In the genomic region with DNA sequence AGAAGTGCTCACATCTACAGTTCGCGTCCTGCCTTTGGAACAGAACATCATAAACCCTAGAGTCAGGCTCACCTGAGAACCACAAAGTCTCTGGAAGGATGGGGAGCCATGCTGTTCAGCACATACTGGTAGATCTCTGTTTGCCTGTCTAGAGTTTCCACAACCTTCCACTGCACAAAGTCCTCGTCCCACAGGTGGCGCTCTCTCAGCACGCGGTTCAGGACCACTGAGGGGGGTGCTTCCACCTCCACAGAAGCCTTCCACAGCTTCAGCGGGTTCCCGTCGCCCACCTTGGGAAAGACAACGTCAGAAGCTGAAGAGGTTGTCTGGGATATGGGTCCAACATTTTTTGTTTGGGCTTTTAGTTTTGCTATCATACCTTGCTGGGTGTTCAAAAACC, we compare ENCODE assay signal across 11 cellular contexts.
DNase-seq lines count a peak whose midpoint lies in the region; ATAC-seq and TF ChIP-seq lines count a peak whose summit lies in the region.
"Had no signal": no experiment of that assay in that cellular context is flagged by ENCODE, and none has a peak within 500 bp of the region (broad histone marks: within the 10 kb centered on the region; RNA-seq: fewer than 3 reads in every experiment).

No MANE protein-coding gene starts in this region.

- H3K9me3 ChIP-seq in adipocyte (ENCODE audit: control insufficient read depth, low read length), result no peaks in the 10 kb centered on the region
- no peaks in the 10 kb centered on the region for H3K9me3 ChIP-seq in CD4-positive, alpha-beta T cell (ENCODE audit: control insufficient read depth, low read length)
- H3K9me3 ChIP-seq: mucosa of descending colon had no signal

- no peak overlapping the region for H3K56ac ChIP-seq in mesendoderm (ENCODE audit: low read length)

- H3K27me3 ChIP-seq in adipocyte (replicated peaks; ENCODE audit: control insufficient read depth, insufficient read depth, low read length) (no peaks in the 10 kb centered on the region), mesendoderm (ENCODE audit: insufficient read depth, low read length, poor library complexity) (no peaks in the 10 kb centered on the region)
- H3K27me3 ChIP-seq in CD4-positive, alpha-beta T cell (ENCODE audit: control insufficient read depth, insufficient read depth, low read length), result no peaks in the 10 kb centered on the region

- POLR2A ChIA-PET in CD4-positive, alpha-beta T cell (lab: Charles Lee), result no interaction called here

- H4K5ac ChIP-seq in mesendoderm (ENCODE audit: low read length), result no peak overlapping the region

- no peaks in the 10 kb centered on the region for H3K79me1 ChIP-seq in mesendoderm (ENCODE audit: low read length)

- H3K9me3 Mint-ChIP-seq in CD4-positive, alpha-beta T cell, result no peaks in the 10 kb centered on the region
- H3K9me3 Mint-ChIP-seq: central memory CD8-positive, alpha-beta T cell had no signal

- H3K36me3 ChIP-seq in adipocyte (ENCODE audit: control insufficient read depth, insufficient read depth, low read length, severe bottlenecking) (peaks cover 61% of the 10 kb centered on the region), mesendoderm (ENCODE audit: control insufficient read depth, insufficient read depth, low read length) (no peaks in the 10 kb centered on the region)

- H3K36me3 Mint-ChIP-seq in CD4-positive, alpha-beta T cell (ENCODE audit: low read depth), result no peaks in the 10 kb centered on the region

- no peaks in the 10 kb centered on the region for H3K79me2 ChIP-seq in mesendoderm (ENCODE audit: control insufficient read depth, insufficient read depth, low read length)

- WGBS in mesendoderm (ENCODE audit: extremely low coverage, insufficient coverage, low lambda C conversion rate), result no CpG with 5 or more reads among the region's 10 CpGs

- H3K9ac ChIP-seq in adipocyte (ENCODE audit: low read length) (peak overlapping the region; percentile 31), mesendoderm (ENCODE audit: low read length) (no peak overlapping the region)

- H3K4me1 ChIP-seq in adipocyte (ENCODE audit: control insufficient read depth, insufficient read depth, low read length) (peaks cover 42% of the 10 kb centered on the region), mesendoderm (ENCODE audit: control insufficient read depth, low read depth, low read length) (no peaks in the 10 kb centered on the region)

- ATAC-seq in GM21529 (IDR thresholded peaks at IDR 0.05; ENCODE audit: unreplicated experiment), result peak; percentile 41
- ATAC-seq in CD4-positive, alpha-beta T cell (ENCODE audit: poor library complexity), result no peak
- ATAC-seq: mucosa of descending colon had no signal

- intact Hi-C loops in CD4-positive, alpha-beta T cell (cut with DNase I, micrococcal nuclease), result no loop called here

- peaks cover 37% of the 10 kb centered on the region for H3K27me3 Mint-ChIP-seq in CD4-positive, alpha-beta T cell

- H2BK5ac ChIP-seq in mesendoderm (ENCODE audit: low read length), result no peak overlapping the region

- no peak overlapping the region for H3K27ac ChIP-seq in mesendoderm (ENCODE audit: low read depth, low read length)
- no peak overlapping the region for H3K27ac ChIP-seq in CD4-positive, alpha-beta T cell (ENCODE audit: low read depth, low read length)

- no peak overlapping the region for H2AK5ac ChIP-seq in mesendoderm (ENCODE audit: low read length)

- CTCF ChIA-PET in CD4-positive, alpha-beta T cell (lab: Charles Lee), result no interaction called here

- no peak overlapping the region for H3K4me2 ChIP-seq in mesendoderm (ENCODE audit: low read length)

- H3K23ac ChIP-seq in mesendoderm (ENCODE audit: low read length), result no peak overlapping the region

- no peak overlapping the region for H3K4ac ChIP-seq in mesendoderm (ENCODE audit: low read depth, low read length)

- no peak overlapping the region for H3K27ac Mint-ChIP-seq in CD4-positive, alpha-beta T cell

- no peak for TF ChIP-seq CTCF in CD4-positive, alpha-beta T cell (IDR thresholded peaks at IDR 0.05)

- no peak overlapping the region for H2BK120ac ChIP-seq in mesendoderm (ENCODE audit: low read depth, low read length)

- no peak overlapping the region for H3K4me3 Mint-ChIP-seq in CD4-positive, alpha-beta T cell
- H3K4me3 Mint-ChIP-seq: central memory CD8-positive, alpha-beta T cell had no signal

- no peak overlapping the region for H4K8ac ChIP-seq in mesendoderm (ENCODE audit: low read depth, low read length)

- H3K4me3 ChIP-seq in adipocyte (ENCODE audit: low read length), result peak overlapping the region; percentile 8
- no peak overlapping the region for H3K4me3 ChIP-seq in mesendoderm (ENCODE audit: low read length)
- H3K4me3 ChIP-seq: mucosa of descending colon had no signal

- no peak overlapping the region for H2BK15ac ChIP-seq in mesendoderm (replicated peaks; ENCODE audit: low read depth)

- DNase-seq in Daoy (ENCODE audit: low read depth) (peak; percentile 9), adipocyte (ENCODE audit: low read depth) (no peak), mesendoderm (peak; percentile 47), nucleus accumbens (lab: John Stamatoyannopoulos, UW) (no peak), NCI-H187 (lab: John Stamatoyannopoulos, UW) (no peak)
- no peak for DNase-seq in CD4-positive, alpha-beta T cell
- DNase-seq in activated naive CD4-positive, alpha-beta T cell (lab: John Stamatoyannopoulos, UW), result no peak
- DNase-seq: KBM-7 had no signal

- H3K18ac ChIP-seq in mesendoderm (ENCODE audit: low read length), result no peak overlapping the region

- H3K4me1 Mint-ChIP-seq in CD4-positive, alpha-beta T cell (ENCODE audit: low read depth), result no peaks in the 10 kb centered on the region
- H3K4me1 Mint-ChIP-seq: central memory CD8-positive, alpha-beta T cell had no signal

Comparison
In these comparisons a context has a peak if more than half of its experiments do, and no peak if none do; other contexts are left out.
1. DNase-seq: peak in Daoy (single experiment) and mesendoderm (single experiment); none in adipocyte (single experiment), nucleus accumbens (0 of 56), CD4-positive, alpha-beta T cell (0 of 10), NCI-H187 (0 of 2) and activated naive CD4-positive, alpha-beta T cell (0 of 4).